Comparison of ENCODE assay signal across 8 cellular contexts in genomic region chr1:150363426-150364230, GRCh38. TPM values are rescaled to one million over a fixed set of nuclear protein-coding genes. Genes with fewer than 3 reads are reported as not detected.
DNase-seq lines count a peak whose midpoint lies in the region; ATAC-seq and TF ChIP-seq lines count a peak whose summit lies in the region.

TSS of gene RPRD2 (plus strand) at chr1:150364147. CDS start at chr1:150364715, 568 bp downstream.

- peak within 1 kb of the TSS; percentile 100 for H3K4me2 ChIP-seq in parathyroid adenoma (ENCODE audit: low read length)

- H3K27ac ChIP-seq in cardiac muscle cell (peak within 1 kb of the TSS; percentile 96), parathyroid adenoma (peak within 1 kb of the TSS; percentile 97), tibial nerve (peak within 1 kb of the TSS; percentile 95 to 97 (median 96))

- H3K9ac ChIP-seq in adipocyte (ENCODE audit: low read length) (peak within 1 kb of the TSS; percentile 98), parathyroid adenoma (peak within 1 kb of the TSS; percentile 38)

- TF ChIP-seq CTCF in GM12875 (IDR thresholded peaks at IDR 0.05; ENCODE audit: borderline replicate concordance, insufficient read depth, low read depth, low read length) (no peak), cardiac muscle cell (IDR thresholded peaks at IDR 0.05; ENCODE audit: low read depth, low read length) (no peak), parathyroid adenoma (IDR thresholded peaks at IDR 0.05) (no peak), tibial nerve (IDR thresholded peaks at IDR 0.05) (peak in 2 of 5 experiments; percentile 47 to 63)

- 1% methylated on average over 35 to 36 of the region's 36 CpGs for WGBS in tibial nerve, 2 donors

- peaks cover 8% of the 10 kb centered on the region for H3K79me2 ChIP-seq in parathyroid adenoma

- H3K36me3 ChIP-seq in adipocyte (ENCODE audit: control insufficient read depth, insufficient read depth, low read length, severe bottlenecking) (no peaks in the 10 kb centered on the region), cardiac muscle cell (no peaks in the 10 kb centered on the region), parathyroid adenoma (ENCODE audit: control insufficient read depth, insufficient read depth, low read length) (no peaks in the 10 kb centered on the region), tibial nerve (peaks cover 0 to under 1% (median 0%) of the 10 kb centered on the region in 3 donors)

- H3K4me1 ChIP-seq in adipocyte (ENCODE audit: control insufficient read depth, insufficient read depth, low read length) (peaks cover 21% of the 10 kb centered on the region), cardiac muscle cell (ENCODE audit: low read depth) (peaks cover 2% of the 10 kb centered on the region), parathyroid adenoma (no peaks in the 10 kb centered on the region), tibial nerve (peaks cover 0 to 30% (median 7%) of the 10 kb centered on the region in 4 donors)

- H2AFZ ChIP-seq in parathyroid adenoma = peak within 1 kb of the TSS; percentile 70

- peak; percentile 54 to 92 for TF ChIP-seq EP300 in tibial nerve (IDR thresholded peaks at IDR 0.05)

- TF ChIP-seq POLR2A in tibial nerve (IDR thresholded peaks at IDR 0.05) = peak; percentile 67 to 84

- H3K27me3 ChIP-seq in adipocyte (replicated peaks; ENCODE audit: control insufficient read depth, insufficient read depth, low read length) = no peaks in the 10 kb centered on the region
- H3K27me3 ChIP-seq in cardiac muscle cell = no peaks in the 10 kb centered on the region
- H3K27me3 ChIP-seq in parathyroid adenoma (ENCODE audit: control insufficient read depth, insufficient read depth, low read length) = no peaks in the 10 kb centered on the region
- H3K27me3 ChIP-seq in tibial nerve = no peaks in the 10 kb centered on the region

- H3K4me3 ChIP-seq in GM12875 (ENCODE audit: low read depth, low read length) (peak within 1 kb of the TSS; percentile 67), adipocyte (ENCODE audit: low read length) (peak within 1 kb of the TSS; percentile 98), cardiac muscle cell (peak within 1 kb of the TSS; percentile 95), parathyroid adenoma (ENCODE audit: low read depth, low read length) (peak within 1 kb of the TSS; percentile 100), tibial nerve (peak within 1 kb of the TSS; percentile 76 to 79 (median 78))

- DNase-seq in NCI-H1436 (lab: John Stamatoyannopoulos, UW) (peak; percentile 99), T follicular helper cell (ENCODE audit: low read depth) (peak; percentile 99), adipocyte (ENCODE audit: low read depth) (peak; percentile 100), cardiac muscle cell (ENCODE audit: low read depth in 1 of 2, low spot score in 1 of 2) (peak; percentile 100), tibial nerve (ENCODE audit: low spot score in 2 of 2) (peak; percentile 98)

- H3K9me3 ChIP-seq in adipocyte (ENCODE audit: control insufficient read depth, low read length) (no peaks in the 10 kb centered on the region), cardiac muscle cell (ENCODE audit: low read depth) (no peaks in the 10 kb centered on the region), parathyroid adenoma (ENCODE audit: control insufficient read depth, low read length) (no peaks in the 10 kb centered on the region), tibial nerve (no peaks in the 10 kb centered on the region)

- peak; percentile 90 for ATAC-seq in HG02798 (IDR thresholded peaks at IDR 0.05; ENCODE audit: poor library complexity, unreplicated experiment)

RNA-seq across cellular contexts. Expression of gene RPRD2, which starts in this region (rescaled TPM):
- total RNA-seq in cardiac muscle cell = 17.3 and 24.1 TPM in 2 replicates
- 34.8 and 36.1 TPM in 2 replicates for polyA plus RNA-seq in cardiac muscle cell
- total RNA-seq in tibial nerve = 10 to 100 TPM; 16.2 to 27.6 (median 24.8) TPM

Comparison
In these comparisons a context has a peak if more than half of its experiments do, and no peak if none do; other contexts are left out.
1. Peak in every context shown above with its lines: DNase-seq, ATAC-seq, H3K4me3 ChIP-seq and H3K27ac ChIP-seq.